Comparison of ENCODE assay signal across 9 cellular contexts in genomic region chr18:12882416-12882815, GRCh38. TPM values are rescaled to one million over a fixed set of nuclear protein-coding genes. Genes with fewer than 3 reads are reported as not detected.
DNase-seq lines count a peak whose midpoint lies in the region; ATAC-seq, FAIRE-seq and TF ChIP-seq lines count a peak whose summit lies in the region.
"Had no signal": no experiment of that assay in that cellular context is flagged by ENCODE, and none has a peak within 500 bp of the region (broad histone marks: within the 10 kb centered on the region; RNA-seq: fewer than 3 reads in every experiment).

No MANE protein-coding gene starts in this region.

- H3K36me3 ChIP-seq in HUES6 (ENCODE audit: control insufficient read depth, insufficient read depth, low read length): no peaks in the 10 kb centered on the region
- H3K36me3 ChIP-seq in bronchial epithelial cell (ENCODE audit: control insufficient read depth, insufficient read depth, low read length): no peaks in the 10 kb centered on the region
- no peaks in the 10 kb centered on the region for H3K36me3 ChIP-seq in muscle layer of colon (ENCODE audit: insufficient read depth, low read length)

- no peak for TF ChIP-seq CTCF in AG09309 (IDR thresholded peaks at IDR 0.05; ENCODE audit: control insufficient read depth, insufficient read depth, low read depth, low read length, missing control alignments)
- TF ChIP-seq CTCF in bronchial epithelial cell (IDR thresholded peaks at IDR 0.05; ENCODE audit: insufficient read depth, low read length, severe bottlenecking): no peak

- peak overlapping the region; percentile 98 for H3K9ac ChIP-seq in HUES6 (ENCODE audit: low read length)
- H3K9ac ChIP-seq in muscle layer of colon (ENCODE audit: low read length): peak overlapping the region; percentile 81

- DNase-seq in AG09309 (ENCODE audit: low read depth) (no peak), bronchial epithelial cell (ENCODE audit: low read depth) (no peak), NCI-H82 treated with DMSO at 0.1 percent for 48 hours (lab: John Stamatoyannopoulos, UW; ENCODE audit: unreplicated experiment) (no peak), sciatic nerve (ENCODE audit: low spot score) (no peak), putamen (ENCODE audit: low spot score) (no peak)
- DNase-seq: NCI-H2081 had no signal

- peaks cover 45% of the 10 kb centered on the region for H3K4me1 ChIP-seq in HUES6 (ENCODE audit: control insufficient read depth, insufficient read depth, low read length)
- peaks cover 16% of the 10 kb centered on the region for H3K4me1 ChIP-seq in muscle layer of colon (ENCODE audit: insufficient read depth, low read length)

- intact Hi-C loops in sciatic nerve (cut with DNase I): no loop called here

- FAIRE-seq in bronchial epithelial cell (lab: Jason Lieb, UNC): no peak

- H3K9me3 ChIP-seq in HUES6 (ENCODE audit: control insufficient read depth, insufficient read depth, low read depth, low read length) (0 out of 2 replicates have a peak, but pooled peaks cover 2% of the 10 kb centered on the region), muscle layer of colon (ENCODE audit: low read length) (no peaks in the 10 kb centered on the region)

- ATAC-seq in HG03108 (IDR thresholded peaks at IDR 0.05; ENCODE audit: unreplicated experiment) (no peak), sciatic nerve (no peak)

- H3K27ac ChIP-seq in HUES6 (ENCODE audit: low read depth, low read length) (no peak overlapping the region), muscle layer of colon (ENCODE audit: low read depth, low read length) (peak overlapping the region; percentile 92)

- H3K27me3 ChIP-seq in HUES6 (ENCODE audit: control insufficient read depth, insufficient read depth, low read length) (no peaks in the 10 kb centered on the region), bronchial epithelial cell (ENCODE audit: control insufficient read depth, insufficient read depth, low read length) (no peaks in the 10 kb centered on the region), muscle layer of colon (ENCODE audit: control insufficient read depth in 1 of 2, insufficient read depth in 2 of 2, low read length in 2 of 2) (no peaks in the 10 kb centered on the region)

- H3K4me3 ChIP-seq in AG09309 (ENCODE audit: control insufficient read depth, low read depth, low read length) (peak overlapping the region; percentile 83; the same call in 1 of the 2 replicates), HUES6 (ENCODE audit: low read depth, low read length) (peak overlapping the region; percentile 93), bronchial epithelial cell (ENCODE audit: low read depth, low read length) (peak overlapping the region; percentile 87), muscle layer of colon (ENCODE audit: low read depth in 1 of 2, low read length in 2 of 2) (peak overlapping the region in 1 of 2 donors; percentile 78)

RNA-seq across cellular contexts. Expression of gene PTPN2, which starts 1.6 kb away (rescaled TPM):
- total RNA-seq in bronchial epithelial cell (47.9 and 50.1 TPM in 2 replicates), sciatic nerve (44.0 TPM)
